ENCODE assay signal across 1 cellular context in the genomic region with DNA sequence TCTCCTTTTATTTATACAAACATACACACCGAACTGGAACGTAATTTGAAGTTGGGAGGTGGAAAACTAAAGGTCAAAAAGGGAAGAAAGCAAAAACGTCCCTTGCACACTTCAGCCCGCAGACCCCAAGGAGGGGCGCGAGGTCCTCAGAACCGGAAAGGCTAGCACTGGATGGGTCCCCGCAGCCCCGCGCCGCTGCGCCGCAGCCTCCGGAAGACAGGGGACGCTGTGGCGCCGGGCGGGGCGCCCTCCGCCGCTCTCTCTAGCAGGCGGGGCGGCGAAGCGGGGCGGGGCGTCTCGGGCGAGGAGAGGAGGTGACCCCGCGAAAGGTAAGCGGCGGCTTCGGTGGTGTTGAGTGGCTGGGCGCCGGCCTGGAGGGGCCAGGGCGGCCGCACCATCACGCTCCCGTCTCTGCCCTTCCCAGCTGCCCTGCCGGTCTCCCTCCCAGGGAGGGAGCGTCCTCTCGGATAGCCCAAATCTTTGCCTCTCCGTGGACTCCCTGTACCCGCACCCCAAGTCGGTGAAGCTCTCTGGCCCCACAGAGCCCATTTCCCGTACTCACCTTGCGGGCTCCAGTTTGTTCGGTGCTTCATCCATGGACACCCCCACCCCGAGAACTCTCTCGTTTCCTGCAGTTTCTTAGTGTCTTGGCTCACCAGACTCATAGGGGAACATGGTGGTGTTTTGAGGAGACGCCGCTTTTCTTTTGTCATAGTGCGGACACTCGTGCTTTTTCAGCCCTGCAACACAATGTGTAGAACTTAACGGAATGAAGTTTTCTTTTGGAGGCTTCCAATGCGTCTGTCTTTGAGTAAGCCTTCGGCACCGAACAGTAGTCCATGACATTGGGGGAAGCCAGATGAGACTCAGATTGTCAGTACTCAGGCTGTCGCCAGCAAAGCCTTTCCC.
TF ChIP-seq lines count a peak whose summit lies in the region.

TSS of gene SMIM8 (plus strand) at position 285 of the 909 bp plus-strand sequence. CDS start 14,444 bp downstream, outside the sequence.

TF ChIP-seq in K562, 482 proteins besides CTCF, POLR2A, EP300 and RAD21 (continued from another document and continues in another):
- TF ChIP-seq ZNF24 (IDR thresholded peaks at IDR 0.05) (0 out of 2 replicates have a peak, but pooled peaks have one; percentile 41), NR4A1 (CRISPR knock-in tag; IDR thresholded peaks at IDR 0.05) (no peak), NR4A1 (tag; IDR thresholded peaks at IDR 0.05) (no peak), ZBTB8A (IDR thresholded peaks at IDR 0.05; ENCODE audit: partially characterized antibody) (no peak), ZKSCAN8 (CRISPR knock-in tag; IDR thresholded peaks at IDR 0.05) (no peak), KDM1A (IDR thresholded peaks at IDR 0.05) (no peak), SRSF9 (IDR thresholded peaks at IDR 0.05; ENCODE audit: borderline replicate concordance, low read depth, low read length) (no peak), ILK (tag; IDR thresholded peaks at IDR 0.05; ENCODE audit: borderline replicate concordance, low read depth) (no peak), ARID3B (CRISPR knock-in tag; IDR thresholded peaks at IDR 0.05; ENCODE audit: borderline replicate concordance) (no peak), HSF4 (CRISPR knock-in tag; IDR thresholded peaks at IDR 0.05; ENCODE audit: borderline replicate concordance) (no peak), TSC22D4 (tag; IDR thresholded peaks at IDR 0.05) (no peak), PRMT5 (CRISPR knock-in tag; IDR thresholded peaks at IDR 0.05) (no peak), ESRRA (IDR thresholded peaks at IDR 0.05; ENCODE audit: borderline replicate concordance, low read depth) (peak; percentile 87), DLX4 (CRISPR knock-in tag; IDR thresholded peaks at IDR 0.05) (no peak), SRF (CRISPR knock-in tag; IDR thresholded peaks at IDR 0.05) (no peak; a peak in 1 of 4 replicates), RNF219 (CRISPR knock-in tag; IDR thresholded peaks at IDR 0.05) (no peak), PPARD (CRISPR knock-in tag; IDR thresholded peaks at IDR 0.05) (no peak), HDAC2 (IDR thresholded peaks at IDR 0.05) (no peak), FOXJ2 (tag; IDR thresholded peaks at IDR 0.05) (0 out of 2 replicates have a peak, but pooled peaks have one; percentile 23), THRA (IDR thresholded peaks at IDR 0.05) (no peak), ZNF592 (IDR thresholded peaks at IDR 0.05) (no peak), TFE3 (CRISPR knock-in tag; IDR thresholded peaks at IDR 0.05) (no peak), ARHGAP35 (IDR thresholded peaks at IDR 0.05; ENCODE audit: partially characterized antibody) (no peak), KHSRP (IDR thresholded peaks at IDR 0.05) (no peak), EGR1 (conservative IDR thresholded peaks at IDR 0.05) (no peak), NR3C1 (CRISPR knock-in tag; IDR thresholded peaks at IDR 0.05) (no peak), KLF6 (CRISPR knock-in tag; IDR thresholded peaks at IDR 0.05; ENCODE audit: borderline replicate concordance) (no peak), FOXJ3 (CRISPR knock-in tag; IDR thresholded peaks at IDR 0.05) (no peak), BCL6 (CRISPR knock-in tag; IDR thresholded peaks at IDR 0.05) (no peak), CBFA2T2 (conservative IDR thresholded peaks at IDR 0.05) (no peak), ZHX1 (conservative IDR thresholded peaks at IDR 0.05; ENCODE audit: low read length) (no peak), SMARCE1 (IDR thresholded peaks at IDR 0.05) (no peak; the same call in 1 of the 2 replicates), PHTF2 (CRISPR knock-in tag; IDR thresholded peaks at IDR 0.05) (no peak), MED1 (CRISPR knock-in tag; IDR thresholded peaks at IDR 0.05; ENCODE audit: borderline replicate concordance) (no peak), YY1 (IDR thresholded peaks at IDR 0.05; ENCODE audit: borderline replicate concordance in 1 of 3, control insufficient read depth in 1 of 3, extremely low read depth in 1 of 3, insufficient read depth in 3 of 3, insufficient read length in 1 of 3, insufficient replicate concordance in 2 of 3, low read depth in 1 of 3, low read length in 2 of 3) (peak in 2 of 3 experiments; percentile 66 to 77)
- TF ChIP-seq, protein P1, sequence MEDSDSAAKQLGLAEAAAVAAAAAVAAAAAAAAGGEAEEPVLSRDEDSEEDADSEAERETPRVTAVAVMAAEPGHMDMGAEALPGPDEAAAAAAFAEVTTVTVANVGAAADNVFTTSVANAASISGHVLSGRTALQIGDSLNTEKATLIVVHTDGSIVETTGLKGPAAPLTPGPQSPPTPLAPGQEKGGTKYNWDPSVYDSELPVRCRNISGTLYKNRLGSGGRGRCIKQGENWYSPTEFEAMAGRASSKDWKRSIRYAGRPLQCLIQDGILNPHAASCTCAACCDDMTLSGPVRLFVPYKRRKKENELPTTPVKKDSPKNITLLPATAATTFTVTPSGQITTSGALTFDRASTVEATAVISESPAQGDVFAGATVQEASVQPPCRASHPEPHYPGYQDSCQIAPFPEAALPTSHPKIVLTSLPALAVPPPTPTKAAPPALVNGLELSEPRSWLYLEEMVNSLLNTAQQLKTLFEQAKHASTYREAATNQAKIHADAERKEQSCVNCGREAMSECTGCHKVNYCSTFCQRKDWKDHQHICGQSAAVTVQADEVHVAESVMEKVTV (CRISPR knock-in tag; IDR thresholded peaks at IDR 0.05) = no peak
- TF ChIP-seq, protein P2, sequence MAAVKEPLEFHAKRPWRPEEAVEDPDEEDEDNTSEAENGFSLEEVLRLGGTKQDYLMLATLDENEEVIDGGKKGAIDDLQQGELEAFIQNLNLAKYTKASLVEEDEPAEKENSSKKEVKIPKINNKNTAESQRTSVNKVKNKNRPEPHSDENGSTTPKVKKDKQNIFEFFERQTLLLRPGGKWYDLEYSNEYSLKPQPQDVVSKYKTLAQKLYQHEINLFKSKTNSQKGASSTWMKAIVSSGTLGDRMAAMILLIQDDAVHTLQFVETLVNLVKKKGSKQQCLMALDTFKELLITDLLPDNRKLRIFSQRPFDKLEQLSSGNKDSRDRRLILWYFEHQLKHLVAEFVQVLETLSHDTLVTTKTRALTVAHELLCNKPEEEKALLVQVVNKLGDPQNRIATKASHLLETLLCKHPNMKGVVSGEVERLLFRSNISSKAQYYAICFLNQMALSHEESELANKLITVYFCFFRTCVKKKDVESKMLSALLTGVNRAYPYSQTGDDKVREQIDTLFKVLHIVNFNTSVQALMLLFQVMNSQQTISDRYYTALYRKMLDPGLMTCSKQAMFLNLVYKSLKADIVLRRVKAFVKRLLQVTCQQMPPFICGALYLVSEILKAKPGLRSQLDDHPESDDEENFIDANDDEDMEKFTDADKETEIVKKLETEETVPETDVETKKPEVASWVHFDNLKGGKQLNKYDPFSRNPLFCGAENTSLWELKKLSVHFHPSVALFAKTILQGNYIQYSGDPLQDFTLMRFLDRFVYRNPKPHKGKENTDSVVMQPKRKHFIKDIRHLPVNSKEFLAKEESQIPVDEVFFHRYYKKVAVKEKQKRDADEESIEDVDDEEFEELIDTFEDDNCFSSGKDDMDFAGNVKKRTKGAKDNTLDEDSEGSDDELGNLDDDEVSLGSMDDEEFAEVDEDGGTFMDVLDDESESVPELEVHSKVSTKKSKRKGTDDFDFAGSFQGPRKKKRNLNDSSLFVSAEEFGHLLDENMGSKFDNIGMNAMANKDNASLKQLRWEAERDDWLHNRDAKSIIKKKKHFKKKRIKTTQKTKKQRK (IDR thresholded peaks at IDR 0.05; ENCODE audit: borderline replicate concordance, low read depth, low read length) = no peak
